29 cellular contexts compared by ENCODE assay signal in genomic region chr3:186599785-186600166, GRCh38. TPM values are rescaled to one million over a fixed set of nuclear protein-coding genes. Genes with fewer than 3 reads are reported as not detected.
DNase-seq lines count a peak whose midpoint lies in the region; ATAC-seq and TF ChIP-seq lines count a peak whose summit lies in the region.
"Had no signal": no experiment of that assay in that cellular context is flagged by ENCODE, and none has a peak within 500 bp of the region (broad histone marks: within the 10 kb centered on the region; RNA-seq: fewer than 3 reads in every experiment).

No MANE protein-coding gene starts in this region.

- H3K4me1 Mint-ChIP-seq in H9: peaks cover 6% of the 10 kb centered on the region in 2 experiments
- H3K4me1 Mint-ChIP-seq in natural killer cell treated with Interleukin-12 subunit alpha and Interleukin-12 subunit beta and Interleukin-15 and Interleukin-18, amount 100 ng/mL, for 72 hours (ENCODE audit: low read depth in 2 of 2): no peaks in the 10 kb centered on the region
- H3K4me1 Mint-ChIP-seq: CD4-positive, CD25-positive, alpha-beta regulatory T cell had no signal

- peak overlapping the region; percentile 16 for H2BK120ac ChIP-seq in H9 (ENCODE audit: low read depth, low read length, poor library complexity, severe bottlenecking)

- no peaks in the 10 kb centered on the region for H3K27me3 ChIP-seq in H9 (ENCODE audit: insufficient read depth, low read length)
- no peaks in the 10 kb centered on the region for H3K27me3 ChIP-seq in hepatocyte
- no peaks in the 10 kb centered on the region for H3K27me3 ChIP-seq in osteoblast (ENCODE audit: insufficient read depth, low read length)
- H3K27me3 ChIP-seq: BLaER1, SJCRH30 had no signal

- no peak overlapping the region for H2BK5ac ChIP-seq in H9 (ENCODE audit: insufficient read length, low read length)

- no peak overlapping the region for H3K18ac ChIP-seq in H9 (ENCODE audit: insufficient read length, low read depth, low read length)

- H2BK15ac ChIP-seq in H9 (ENCODE audit: low read depth, low read length): no peak overlapping the region

- ATAC-seq in HG03432 (IDR thresholded peaks at IDR 0.05; ENCODE audit: unreplicated experiment): no peak
- no peak for ATAC-seq in natural killer cell treated with Interleukin-12 subunit alpha and Interleukin-12 subunit beta and Interleukin-15 and Interleukin-18, amount 100 ng/mL, for 72 hours
- ATAC-seq: Right ventricle myocardium inferior, SK-N-SH treated with all-trans-retinoic acid at 6 μM for 48 hours had no signal

- H3K36me3 ChIP-seq in hepatocyte (replicated peaks; ENCODE audit: insufficient read depth, low read depth) (no peaks in the 10 kb centered on the region), osteoblast (ENCODE audit: insufficient read depth, low read length) (no peaks in the 10 kb centered on the region)
- H3K36me3 ChIP-seq: BLaER1, HAP-1, SJCRH30 had no signal

- DNase-seq in H9 (no peak), hepatocyte (ENCODE audit: low spot score) (no peak), osteoblast (ENCODE audit: insufficient read length, low spot score, missing footprints) (peak; percentile 77), NAMALWA (ENCODE audit: low spot score) (no peak)
- no peak for DNase-seq in natural killer cell treated with Interleukin-12 subunit alpha and Interleukin-12 subunit beta and Interleukin-15 and Interleukin-18, amount 100 ng/mL, for 72 hours (ENCODE audit: low spot score)
- DNase-seq: CD4-positive, CD25-positive, alpha-beta regulatory T cell; DMS53; GM23248; HFFc6; KBM-7; MM.1S; NCI-H1048; NCI-H1417; NCI-H1694; NCI-H2029 treated with DMSO at 0.1 percent for 48 hours; NCI-H526 treated with DMSO at 0.1 percent for 48 hours; PC-9; SJCRH30 had no signal

- H3K27ac ChIP-seq in H9 (ENCODE audit: insufficient read length, low read depth, low read length) (no peak overlapping the region), hepatocyte (peak overlapping the region; percentile 89), osteoblast (ENCODE audit: low read depth, low read length) (no peak overlapping the region)
- H3K27ac ChIP-seq: BLaER1, GM23248, HL-60, SJCRH30 had no signal

- H3K9me3 ChIP-seq in H9 (ENCODE audit: control insufficient read depth, low read depth, low read length) (no peaks in the 10 kb centered on the region), hepatocyte (ENCODE audit: low read depth) (no peaks in the 10 kb centered on the region), osteoblast (ENCODE audit: low read depth, low read length) (no peaks in the 10 kb centered on the region)
- H3K9me3 ChIP-seq: BLaER1, HAP-1, SJCRH30 had no signal

- no peaks in the 10 kb centered on the region for H4K20me1 ChIP-seq in H9 (ENCODE audit: control insufficient read depth, insufficient read depth, insufficient read length)
- H4K20me1 ChIP-seq in hepatocyte (ENCODE audit: insufficient read depth, poor library complexity, severe bottlenecking): no peaks in the 10 kb centered on the region
- no peaks in the 10 kb centered on the region for H4K20me1 ChIP-seq in osteoblast (ENCODE audit: insufficient read depth, low read length)
- H4K20me1 ChIP-seq: BLaER1 had no signal

- no peaks in the 10 kb centered on the region for H3K36me3 Mint-ChIP-seq in H9 (ENCODE audit: insufficient read depth in 1 of 3, low read depth in 3 of 3)
- H3K36me3 Mint-ChIP-seq in natural killer cell treated with Interleukin-12 subunit alpha and Interleukin-12 subunit beta and Interleukin-15 and Interleukin-18, amount 100 ng/mL, for 72 hours: no peaks in the 10 kb centered on the region
- H3K36me3 Mint-ChIP-seq: CD4-positive, CD25-positive, alpha-beta regulatory T cell had no signal

- peaks cover 4% of the 10 kb centered on the region; the same call in 1 of the 2 replicates for H3K27me3 Mint-ChIP-seq in H9 (ENCODE audit: low read depth)
- peaks cover 9% of the 10 kb centered on the region in 2 donors for H3K27me3 Mint-ChIP-seq in natural killer cell treated with Interleukin-12 subunit alpha and Interleukin-12 subunit beta and Interleukin-15 and Interleukin-18, amount 100 ng/mL, for 72 hours

- H3K79me2 ChIP-seq in H9 (ENCODE audit: insufficient read depth, low read length) (no peaks in the 10 kb centered on the region), hepatocyte (no peaks in the 10 kb centered on the region), osteoblast (ENCODE audit: insufficient read depth, low read length) (no peaks in the 10 kb centered on the region)

- H3K14ac ChIP-seq in H9 (ENCODE audit: insufficient read depth, low read length): no peak overlapping the region

- H3K4me2 ChIP-seq in H9 (ENCODE audit: insufficient read depth, insufficient read length, low read length) (no peak overlapping the region), hepatocyte (no peak overlapping the region), osteoblast (ENCODE audit: insufficient read depth, low read length) (no peak overlapping the region)
- H3K4me2 ChIP-seq: BLaER1 had no signal

- H3K9ac ChIP-seq in H9 (ENCODE audit: extremely low read depth, insufficient read length, low read length): no peak overlapping the region
- H3K9ac ChIP-seq: BLaER1, GM23248 had no signal

- TF ChIP-seq CTCF in H9 (conservative IDR thresholded peaks at IDR 0.05) (no peak), hepatocyte (IDR thresholded peaks at IDR 0.05; ENCODE audit: poor library complexity) (no peak), osteoblast (IDR thresholded peaks at IDR 0.05; ENCODE audit: extremely low read depth, low read depth, low read length) (no peak)

- no peak overlapping the region for H3T11ph ChIP-seq in H9 (ENCODE audit: low read length)

- H2AFZ ChIP-seq in H9 (ENCODE audit: low read length) (no peak overlapping the region), hepatocyte (no peak overlapping the region), osteoblast (ENCODE audit: low read length) (no peak overlapping the region)
- H2AFZ ChIP-seq: GM23248 had no signal

- no peak overlapping the region for H4K5ac ChIP-seq in H9 (ENCODE audit: insufficient read length, low read depth, low read length)

- H3K4me3 Mint-ChIP-seq in H9: no peak overlapping the region
- no peak overlapping the region for H3K4me3 Mint-ChIP-seq in natural killer cell treated with Interleukin-12 subunit alpha and Interleukin-12 subunit beta and Interleukin-15 and Interleukin-18, amount 100 ng/mL, for 72 hours
- H3K4me3 Mint-ChIP-seq: CD4-positive, CD25-positive, alpha-beta regulatory T cell; HFFc6 had no signal

- H3K23me2 ChIP-seq in H9 (ENCODE audit: insufficient read length, low read depth, low read length, poor library complexity, severe bottlenecking): no peaks in the 10 kb centered on the region

- H3K23ac ChIP-seq in H9 (ENCODE audit: insufficient read length, low read depth, low read length): no peak overlapping the region

- no peak overlapping the region for H3K56ac ChIP-seq in H9 (ENCODE audit: insufficient read length, low read depth, low read length)

- no peak overlapping the region for H4K8ac ChIP-seq in H9 (replicated peaks; ENCODE audit: insufficient read length, low read depth, low read length)

- H3K79me1 ChIP-seq in H9 (ENCODE audit: insufficient read depth, low read depth, low read length, poor library complexity, severe bottlenecking): no peaks in the 10 kb centered on the region

- no peak overlapping the region for H3K27ac Mint-ChIP-seq in H9
- H3K27ac Mint-ChIP-seq in natural killer cell treated with Interleukin-12 subunit alpha and Interleukin-12 subunit beta and Interleukin-15 and Interleukin-18, amount 100 ng/mL, for 72 hours: no peak overlapping the region
- H3K27ac Mint-ChIP-seq: CD4-positive, CD25-positive, alpha-beta regulatory T cell; HFFc6 had no signal

- no peaks in the 10 kb centered on the region for H3K9me2 ChIP-seq in hepatocyte (replicated peaks; ENCODE audit: insufficient read depth)

- H3K4ac ChIP-seq in H9 (ENCODE audit: low read depth, low read length): no peak overlapping the region

- H3K4me3 ChIP-seq in hepatocyte (no peak overlapping the region), osteoblast (ENCODE audit: insufficient read depth, low read length) (no peak overlapping the region)
- H3K4me3 ChIP-seq: BLaER1, GM23248, HAP-1, PC-9, SJCRH30 had no signal

- H2BK20ac ChIP-seq in H9 (ENCODE audit: low read depth, low read length, poor library complexity, severe bottlenecking): no peak overlapping the region

- H3K4me1 ChIP-seq in H9 (ENCODE audit: insufficient read depth, low read length) (no peaks in the 10 kb centered on the region), hepatocyte (ENCODE audit: insufficient read depth) (peaks cover 21% of the 10 kb centered on the region), osteoblast (ENCODE audit: insufficient read depth, low read length) (peaks cover 3% of the 10 kb centered on the region)
- H3K4me1 ChIP-seq: BLaER1, HAP-1, SJCRH30 had no signal

- H2BK12ac ChIP-seq in H9 (ENCODE audit: insufficient read length, low read depth, low read length): no peak overlapping the region

- no peak overlapping the region for H4K91ac ChIP-seq in H9 (ENCODE audit: insufficient read length, low read depth, low read length)

- WGBS in H9 (ENCODE audit: extremely low coverage, insufficient read length, low lambda C conversion rate): no CpG with 5 or more reads among the region's 2 CpGs
- 80% methylated on average over 2 of the region's 2 CpGs for WGBS in hepatocyte (ENCODE audit: low lambda C conversion rate, missing lambda C conversion rate)

- no peak overlapping the region for H2AK5ac ChIP-seq in H9 (ENCODE audit: insufficient read length, low read length)

- H3K9me3 Mint-ChIP-seq in H9: peaks cover 0 to 3% of the 10 kb centered on the region in 2 experiments; a peak in 1 of 5 replicates
- H3K9me3 Mint-ChIP-seq in natural killer cell treated with Interleukin-12 subunit alpha and Interleukin-12 subunit beta and Interleukin-15 and Interleukin-18, amount 100 ng/mL, for 72 hours: no peaks in the 10 kb centered on the region
- H3K9me3 Mint-ChIP-seq: HFFc6 had no signal

RNA-seq across cellular contexts. Expression of gene AHSG, which starts 13.1 kb away (rescaled TPM):
- total RNA-seq in H9 (2021) (0.13 TPM in 1 of 2 replicates, not detected in the other), hepatocyte (559 and 660 TPM in 2 replicates), osteoblast (not detected in 2 replicates)
- 328 and 568 TPM in 2 replicates for polyA plus RNA-seq in hepatocyte
- not detected for total RNA-seq in natural killer cell treated with Interleukin-12 subunit alpha and Interleukin-12 subunit beta and Interleukin-15 and Interleukin-18, amount 100 ng/mL, for 72 hours
- total RNA-seq: CD4-positive, CD25-positive, alpha-beta regulatory T cell; Daoy; G401; GM23248; HFFc6; NCI-H460; PC-9; Right ventricle myocardium inferior; RPMI7951; SJCRH30 had no signal
- polyA plus RNA-seq: AG04450; CD4-positive, CD25-positive, alpha-beta regulatory T cell; GM23248 had no signal

RNA-seq across cellular contexts. Expression of gene DNAJB11, which starts 29.3 kb away (rescaled TPM):
- total RNA-seq in H9 (2021): 57.4 and 61.2 TPM in 2 replicates
- total RNA-seq in hepatocyte: 103 and 115 TPM in 2 replicates
- 148 and 149 TPM in 2 replicates for polyA plus RNA-seq in hepatocyte
- total RNA-seq in osteoblast: 33.9 and 35.8 TPM in 2 replicates
- total RNA-seq in natural killer cell treated with Interleukin-12 subunit alpha and Interleukin-12 subunit beta and Interleukin-15 and Interleukin-18, amount 100 ng/mL, for 72 hours: 10 to 100 TPM; 84.2 to 99.6 TPM

RNA-seq across cellular contexts. Expression of gene TBCCD1, which starts 32.6 kb away (rescaled TPM):
- total RNA-seq in H9 (2021) (7.4 and 8.6 TPM in 2 replicates), hepatocyte (13.1 and 13.4 TPM in 2 replicates), osteoblast (15.6 and 20.0 TPM in 2 replicates)
- polyA plus RNA-seq in hepatocyte: 13.5 and 14.9 TPM in 2 replicates
- total RNA-seq in natural killer cell treated with Interleukin-12 subunit alpha and Interleukin-12 subunit beta and Interleukin-15 and Interleukin-18, amount 100 ng/mL, for 72 hours: 10 to 100 TPM; 16.3 to 21.8 TPM

RNA-seq across cellular contexts. Expression of gene FETUB, which starts 40.4 kb away (rescaled TPM):
- total RNA-seq in H9 (2021): not detected in 2 replicates
- 5.7 and 7.2 TPM in 2 replicates for total RNA-seq in hepatocyte
- polyA plus RNA-seq in hepatocyte: 3.2 and 5.8 TPM in 2 replicates
- total RNA-seq in osteoblast: not detected in 2 replicates
- total RNA-seq in natural killer cell treated with Interleukin-12 subunit alpha and Interleukin-12 subunit beta and Interleukin-15 and Interleukin-18, amount 100 ng/mL, for 72 hours: not detected
- total RNA-seq: CD4-positive, CD25-positive, alpha-beta regulatory T cell; Daoy; G401; GM23248; HFFc6; NCI-H460; PC-9; Right ventricle myocardium inferior; RPMI7951; SJCRH30 had no signal
- polyA plus RNA-seq: AG04450; CD4-positive, CD25-positive, alpha-beta regulatory T cell; GM23248 had no signal

RNA-seq across cellular contexts. Expression of gene CRYGS, which starts 55.6 kb away (rescaled TPM):
- total RNA-seq in H9 (2021) (0.83 and 1.0 TPM in 2 replicates), hepatocyte (0.92 and 1.9 TPM in 2 replicates), osteoblast (0.88 and 1.8 TPM in 2 replicates)
- 0.89 and 2.2 TPM in 2 replicates for polyA plus RNA-seq in hepatocyte
- total RNA-seq in natural killer cell treated with Interleukin-12 subunit alpha and Interleukin-12 subunit beta and Interleukin-15 and Interleukin-18, amount 100 ng/mL, for 72 hours: 1 to 10 TPM; 4.5 to 5.7 TPM

Comparison
In these comparisons a context has a peak if more than half of its experiments do, and no peak if none do; other contexts are left out.
1. RNA of gene AHSG, which starts 13.1 kb away (total RNA-seq): 559 to 660 TPM in hepatocyte; 0.13 TPM in H9, not detected in osteoblast and not detected in natural killer cell treated with Interleukin-12 subunit alpha and Interleukin-12 subunit beta and Interleukin-15 and Interleukin-18, amount 100 ng/mL, for 72 hours; every median in the first group is over 100 times any median in the second.